27 cellular contexts compared by ENCODE assay signal in genomic region chr16:88337021-88337420, GRCh38.
"Had no signal": no experiment of that assay in that cellular context is flagged by ENCODE, and none has a peak within 500 bp of the region (broad histone marks: within the 10 kb centered on the region; RNA-seq: fewer than 3 reads in every experiment).

No MANE protein-coding gene starts in this region.

- ATAC-seq: activated CD8-positive, alpha-beta T cell treated with anti-CD3 and anti-CD28 coated beads for 36 hours; activated T-cell treated with anti-CD3 and anti-CD28 coated beads, Interleukin-2, amount 50 U/mL, for 4 hours; activated T-helper 17 cell treated with anti-CD3 and anti-CD28 coated beads, Interleukin-2, amount 50 U/mL, for 72 hours; effector memory CD8-positive, alpha-beta T cell; gastroesophageal sphincter; left colon; right lobe of liver had no signal

- H3K4me3 ChIP-seq: coronary artery, gastroesophageal sphincter, hepatocyte, ovary, right lobe of liver, skin epidermis, thoracic aorta, uterus had no signal

- DNase-seq: activated B cell treated with CpG ODN at 0.5 μM for 24 hours; activated CD4-positive, alpha-beta T cell treated with anti-CD3 and anti-CD28 coated beads, Interleukin-2, amount 50 U/mL, for 1 hour; activated CD8-positive, alpha-beta T cell treated with anti-CD3 and anti-CD28 coated beads for 36 hours; activated gamma-delta T cell treated with Interleukin-2 at 50 U/mL for 16 hours; activated naive CD4-positive, alpha-beta T cell treated with anti-CD3 and anti-CD28 coated beads, Interleukin-2, amount 50 U/mL, for 16 hours; activated T-cell treated with anti-CD3 and anti-CD28 coated beads, Interleukin-2, amount 50 U/mL, for 4 hours; amniotic stem cell; effector memory CD8-positive, alpha-beta T cell; erythroblast; islet precursor cell; left colon; mammary epithelial cell; naive B cell; nephron progenitor cell; ovary; right lobe of liver; stimulated activated CD4-positive, alpha-beta T cell treated with anti-CD3 and anti-CD28 coated beads, Interleukin-12 subunit alpha, Interleukin-12 subunit beta, amount 100 ng/mL, for 4 hours; stimulated activated CD4-positive, alpha-beta T cell treated with anti-CD3 and anti-CD28 coated beads, Interleukin-4, amount 100 ng/mL, for 1 hour; T1000; trophoblast cell; uterus had no signal
